Comparison of ENCODE assay signal across 12 cellular contexts in genomic region chr2:138267902-138268254, GRCh38.
A peak's percentile ranks its signal among the peaks of the same experiment; 100 is the strongest.
DNase-seq lines count a peak whose midpoint lies in the region; ATAC-seq and TF ChIP-seq lines count a peak whose summit lies in the region.
"Had no signal": no experiment of that assay in that cellular context is flagged by ENCODE, and none has a peak within 500 bp of the region (broad histone marks: within the 10 kb centered on the region; RNA-seq: fewer than 3 reads in every experiment).

No MANE protein-coding gene starts in this region.

- H3K36me3 Mint-ChIP-seq in activated CD4-positive, alpha-beta T cell treated with anti-CD3 and anti-CD28 coated beads, Interleukin-2, amount 10 ng/mL, durations not matched to agents 7 days and 5 days (ENCODE audit: low read depth) = no peaks in the 10 kb centered on the region

- H3K4me3 Mint-ChIP-seq in activated CD4-positive, alpha-beta T cell treated with anti-CD3 and anti-CD28 coated beads, Interleukin-2, amount 10 ng/mL, durations not matched to agents 7 days and 5 days = no peak overlapping the region
- H3K4me3 Mint-ChIP-seq: dendritic cell treated with granulocyte-macrophage colony-stimulating factor and Interleukin-4, amounts not matched to agents 40 ng/mL and 50 ng/mL, for 4 days had no signal

- H3K9me3 Mint-ChIP-seq in activated CD4-positive, alpha-beta T cell treated with anti-CD3 and anti-CD28 coated beads, Interleukin-2, amount 10 ng/mL, durations not matched to agents 7 days and 5 days = no peaks in the 10 kb centered on the region

- intact Hi-C loops in left lung (cut with DNase I) = no loop called here

- CTCF ChIA-PET in activated CD4-positive, alpha-beta T cell treated with anti-CD3 and anti-CD28 coated beads, Interleukin-2, amount 10 ng/mL, durations not matched to agents 7 days and 5 days (lab: Charles Lee) = no interaction called here

- H3K27me3 ChIP-seq in left lung = no peaks in the 10 kb centered on the region
- H3K27me3 ChIP-seq: MG63 had no signal

- no peak overlapping the region for H3K27ac Mint-ChIP-seq in activated CD4-positive, alpha-beta T cell treated with anti-CD3 and anti-CD28 coated beads, Interleukin-2, amount 10 ng/mL, durations not matched to agents 7 days and 5 days
- H3K27ac Mint-ChIP-seq: dendritic cell treated with granulocyte-macrophage colony-stimulating factor and Interleukin-4, amounts not matched to agents 40 ng/mL and 50 ng/mL, for 4 days had no signal

- H3K4me3 ChIP-seq in left lung = no peak overlapping the region
- H3K4me3 ChIP-seq: MG63 had no signal

- POLR2A ChIA-PET in activated CD4-positive, alpha-beta T cell treated with anti-CD3 and anti-CD28 coated beads, Interleukin-2, amount 10 ng/mL, durations not matched to agents 7 days and 5 days (lab: Charles Lee) = no interaction called here

- DNase-seq in left lung (no peak), amniotic stem cell (lab: John Stamatoyannopoulos, UW) (no peak)
- no peak for DNase-seq in activated CD4-positive, alpha-beta T cell treated with anti-CD3 and anti-CD28 coated beads, Interleukin-2, amount 10 ng/mL, durations not matched to agents 7 days and 5 days
- no peak for DNase-seq in activated T-cell treated with anti-CD3 and anti-CD28 coated beads, Interleukin-2, amount 50 U/mL, for 48 hours
- DNase-seq: activated gamma-delta T cell treated with Interleukin-2 at 50 U/mL for 16 hours; MG63; stimulated activated CD4-positive, alpha-beta T cell treated with anti-CD3 and anti-CD28 coated beads, Interleukin-12 subunit alpha, Interleukin-12 subunit beta, amount 100 ng/mL, for 4 hours had no signal

- peaks cover 0 to 5% of the 10 kb centered on the region in 2 donors for H3K9me3 ChIP-seq in left lung
- H3K9me3 ChIP-seq: MG63 had no signal

- TF ChIP-seq CTCF in left lung (IDR thresholded peaks at IDR 0.05) = no peak

- no peaks in the 10 kb centered on the region for H3K27me3 Mint-ChIP-seq in activated CD4-positive, alpha-beta T cell treated with anti-CD3 and anti-CD28 coated beads, Interleukin-2, amount 10 ng/mL, durations not matched to agents 7 days and 5 days
- H3K27me3 Mint-ChIP-seq: dendritic cell treated with granulocyte-macrophage colony-stimulating factor and Interleukin-4, amounts not matched to agents 40 ng/mL and 50 ng/mL, for 4 days had no signal

- H3K36me3 ChIP-seq in left lung = no peaks in the 10 kb centered on the region
- H3K36me3 ChIP-seq: MG63 had no signal

- no peaks in the 10 kb centered on the region for H3K4me1 Mint-ChIP-seq in activated CD4-positive, alpha-beta T cell treated with anti-CD3 and anti-CD28 coated beads, Interleukin-2, amount 10 ng/mL, durations not matched to agents 7 days and 5 days

- H3K4me1 ChIP-seq in left lung = no peaks in the 10 kb centered on the region

- peak; percentile 26 for ATAC-seq in GM19025 (IDR thresholded peaks at IDR 0.05; ENCODE audit: low read depth, unreplicated experiment)
- ATAC-seq in HG02642 (IDR thresholded peaks at IDR 0.05; ENCODE audit: poor library complexity, unreplicated experiment) = peak; percentile 42
- peak; percentile 46 for ATAC-seq in HG03571 (IDR thresholded peaks at IDR 0.05; ENCODE audit: unreplicated experiment)
- ATAC-seq in left lung = no peak
- no peak for ATAC-seq in HG02571 (IDR thresholded peaks at IDR 0.05; ENCODE audit: unreplicated experiment)

- H3K27ac ChIP-seq in left lung = peak overlapping the region; percentile 6 to 67

Comparison
In these comparisons a context has a peak if more than half of its experiments do, and no peak if none do; other contexts are left out.
1. ATAC-seq: peak in GM19025 (single experiment), HG02642 (single experiment) and HG03571 (single experiment); none in left lung (single experiment) and HG02571 (single experiment).